1 cellular context compared by ENCODE assay signal in genomic region chr1:60073605-60074278, GRCh38.
TF ChIP-seq lines count a peak whose summit lies in the region.

Gene C1orf87, minus strand, starts transcription at chr1:60073770. Its CDS starts 1,127 bp downstream, at chr1:60072643.

TF ChIP-seq in H1, 55 proteins besides CTCF, POLR2A, EP300 and RAD21 (continued from another document):
- TF ChIP-seq KDM5A (IDR thresholded peaks at IDR 0.05; ENCODE audit: low read length) (no peak), TBP (IDR thresholded peaks at IDR 0.05; ENCODE audit: low read depth, low read length) (peak; percentile 20; the same call in 1 of the 2 replicates)
TF ChIP-seq in H1: peak in this region for 7.
